Comparison of ENCODE assay signal across 22 cellular contexts in the genomic region with DNA sequence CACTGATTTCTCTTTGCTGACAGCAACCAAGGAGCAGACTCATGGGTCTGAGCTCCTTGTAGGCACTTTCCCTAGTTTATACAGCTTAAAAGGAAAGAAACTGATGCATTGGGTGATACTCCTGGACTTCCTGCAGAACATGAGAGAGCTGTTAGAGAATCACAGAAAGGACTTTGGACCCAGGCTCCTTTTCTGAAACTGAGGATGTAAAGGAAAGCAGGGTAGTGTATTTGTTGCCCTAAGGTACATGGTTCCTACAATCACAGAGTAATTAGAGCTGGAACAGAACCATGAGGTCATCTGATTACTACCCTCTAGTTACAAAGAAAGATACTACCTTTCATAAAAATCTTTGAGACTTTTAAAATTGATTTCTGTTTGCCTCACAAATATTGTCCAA.
"Had no signal": no experiment of that assay in that cellular context is flagged by ENCODE, and none has a peak within 500 bp of the region (broad histone marks: within the 10 kb centered on the region; RNA-seq: fewer than 3 reads in every experiment).

No MANE protein-coding gene starts in this region.

- H3K9me3 ChIP-seq: MG63, SK-N-SH had no signal

- H3K4me3 ChIP-seq: MG63 had no signal

- ATAC-seq: HepG2, T-cell had no signal

- DNase-seq: IMR-90, Karpas-422, KG1, MG63, NCI-H1092, NCI-H1105 treated with DMSO at 0.1 percent for 48 hours, NCI-H1417 treated with DMSO at 0.1 percent for 48 hours, NCI-H146, NCI-H1694 treated with DMSO at 0.1 percent for 48 hours, NCI-H1930, NCI-H2081, NCI-H2107, NCI-H2227 treated with DMSO at 0.1 percent for 48 hours, NCI-H524, NCI-H526 treated with DMSO at 0.1 percent for 48 hours, NCI-H774, RPMI8226, SHP77, SK-N-SH, SW 1271, T-cell had no signal

- H3K27me3 ChIP-seq: MG63 had no signal

- H3K9me2 ChIP-seq: SK-N-SH had no signal

- H3K36me3 ChIP-seq: MG63 had no signal

- H3K4me2 ChIP-seq: SK-N-SH had no signal
